ENCODE assay signal across 15 cellular contexts in genomic region chr21:31283025-31283424, GRCh38.
DNase-seq lines count a peak whose midpoint lies in the region; ATAC-seq and TF ChIP-seq lines count a peak whose summit lies in the region.
"Had no signal": no experiment of that assay in that cellular context is flagged by ENCODE, and none has a peak within 500 bp of the region (broad histone marks: within the 10 kb centered on the region; RNA-seq: fewer than 3 reads in every experiment).

No MANE protein-coding gene starts in this region.

- no peaks in the 10 kb centered on the region for H3K79me2 ChIP-seq in OCI-LY7 (ENCODE audit: insufficient read depth, low read depth, low read length)

- peak; percentile 7 for DNase-seq in activated T-helper 1 cell treated with Interleukin-2 at 50 U/mL for 16 hours (ENCODE audit: low read depth)
- no peak for DNase-seq in activated T-helper 1 cell treated with anti-CD3 and anti-CD28 coated beads, Interleukin-12 subunit alpha, Interleukin-12 subunit beta, Interleukin-2, Interleukin-4 antibody, amounts not matched to agents 30 ng/mL and 10 ng/mL and 1 ng/mL, durations not matched to agents 14 hours and 24 hours and 36 hours (ENCODE audit: low spot score)
- DNase-seq in OCI-LY7 (ENCODE audit: low spot score) = peak; percentile 1
- DNase-seq in effector memory CD8-positive, alpha-beta T cell = peak in 2 of 3 experiments; percentile 6 to 21
- DNase-seq in stimulated activated naive CD8-positive, alpha-beta T cell treated with anti-CD3 and anti-CD28 coated beads, Interleukin-15, amount 100 ng/mL, for 72 hours = peak in 1 of 2 donors; percentile 36
- DNase-seq in omental fat pad (ENCODE audit: low spot score) = no peak
- DNase-seq in hypothalamus (lab: John Stamatoyannopoulos, UW) = no peak
- no peak for DNase-seq in esophagus muscularis mucosa (ENCODE audit: extremely low spot score)
- DNase-seq: activated naive CD4-positive, alpha-beta T cell treated with anti-CD3 and anti-CD28 coated beads, Interleukin-2, amount 50 U/mL, for 16 hours; BE2C; NCI-H1048; NCI-H526; stimulated activated CD4-positive, alpha-beta T cell treated with anti-CD3 and anti-CD28 coated beads, Interleukin-2, amount 100 ng/mL, for 24 hours had no signal

- no peak overlapping the region for H3K4me2 ChIP-seq in OCI-LY7 (ENCODE audit: low read length)

- H3K27me3 Mint-ChIP-seq in activated T-helper 1 cell treated with anti-CD3 and anti-CD28 coated beads, Interleukin-12 subunit alpha, Interleukin-12 subunit beta, Interleukin-2, Interleukin-4 antibody, amounts not matched to agents 30 ng/mL and 10 ng/mL and 1 ng/mL, durations not matched to agents 14 hours and 24 hours and 36 hours (ENCODE audit: insufficient read depth) = no peaks in the 10 kb centered on the region
- no peaks in the 10 kb centered on the region for H3K27me3 Mint-ChIP-seq in effector memory CD8-positive, alpha-beta T cell
- H3K27me3 Mint-ChIP-seq in stimulated activated naive CD8-positive, alpha-beta T cell treated with anti-CD3 and anti-CD28 coated beads, Interleukin-15, amount 100 ng/mL, for 72 hours = no peaks in the 10 kb centered on the region
- H3K27me3 Mint-ChIP-seq: stimulated activated memory B cell treated with anti-CD40 and anti-IgM and Interleukin-4, amounts not matched to agents 10 μg/mL and 1 μg/mL and 100 μg/mL, for 72 hours had no signal

- no peaks in the 10 kb centered on the region for H4K20me1 ChIP-seq in OCI-LY7 (ENCODE audit: insufficient read depth, low read length)

- no peak overlapping the region for H2AFZ ChIP-seq in OCI-LY7 (ENCODE audit: low read length)

- intact Hi-C loops in activated T-helper 1 cell treated with anti-CD3 and anti-CD28 coated beads, Interleukin-12 subunit alpha, Interleukin-12 subunit beta, Interleukin-2, Interleukin-4 antibody, amounts not matched to agents 30 ng/mL and 10 ng/mL and 1 ng/mL, durations not matched to agents 14 hours and 24 hours and 36 hours (cut with micrococcal nuclease) = loop anchor here (1.0 kb wide), 1 partner anchor 10 kb away; no protein-coding TSS in a partner anchor
- intact Hi-C loops in OCI-LY7 (cut with micrococcal nuclease; ENCODE audit: unreplicated experiment) (no loop called here), esophagus muscularis mucosa (cut with DNase I) (no loop called here)

- no peak overlapping the region for H3K27ac Mint-ChIP-seq in activated T-helper 1 cell treated with anti-CD3 and anti-CD28 coated beads, Interleukin-12 subunit alpha, Interleukin-12 subunit beta, Interleukin-2, Interleukin-4 antibody, amounts not matched to agents 30 ng/mL and 10 ng/mL and 1 ng/mL, durations not matched to agents 14 hours and 24 hours and 36 hours
- H3K27ac Mint-ChIP-seq in effector memory CD8-positive, alpha-beta T cell = peak overlapping the region in 1 of 2 donors; percentile 80
- peak overlapping the region in 1 of 2 donors; percentile 57 for H3K27ac Mint-ChIP-seq in stimulated activated naive CD8-positive, alpha-beta T cell treated with anti-CD3 and anti-CD28 coated beads, Interleukin-15, amount 100 ng/mL, for 72 hours
- H3K27ac Mint-ChIP-seq: memory B cell; stimulated activated memory B cell treated with anti-CD40 and anti-IgM and Interleukin-4, amounts not matched to agents 10 μg/mL and 1 μg/mL and 100 μg/mL, for 72 hours had no signal

- TF ChIP-seq CTCF in OCI-LY7 (conservative IDR thresholded peaks at IDR 0.05; ENCODE audit: low read length) (no peak), omental fat pad (IDR thresholded peaks at IDR 0.05) (no peak), esophagus muscularis mucosa (IDR thresholded peaks at IDR 0.05) (no peak)

- H3K27ac ChIP-seq in OCI-LY7 (ENCODE audit: low read depth, low read length, poor library complexity, severe bottlenecking) (no peak overlapping the region), esophagus muscularis mucosa (replicated peaks in 1 of 4) (no peak overlapping the region)

- TF ChIP-seq EP300 in esophagus muscularis mucosa (IDR thresholded peaks at IDR 0.05) = no peak

- no peak overlapping the region for H3K4me3 Mint-ChIP-seq in activated T-helper 1 cell treated with anti-CD3 and anti-CD28 coated beads, Interleukin-12 subunit alpha, Interleukin-12 subunit beta, Interleukin-2, Interleukin-4 antibody, amounts not matched to agents 30 ng/mL and 10 ng/mL and 1 ng/mL, durations not matched to agents 14 hours and 24 hours and 36 hours
- no peak overlapping the region for H3K4me3 Mint-ChIP-seq in effector memory CD8-positive, alpha-beta T cell
- H3K4me3 Mint-ChIP-seq in stimulated activated naive CD8-positive, alpha-beta T cell treated with anti-CD3 and anti-CD28 coated beads, Interleukin-15, amount 100 ng/mL, for 72 hours = peak overlapping the region in 1 of 2 donors; percentile 25
- H3K4me3 Mint-ChIP-seq: memory B cell; stimulated activated memory B cell treated with anti-CD40 and anti-IgM and Interleukin-4, amounts not matched to agents 10 μg/mL and 1 μg/mL and 100 μg/mL, for 72 hours had no signal

- CTCF ChIA-PET in OCI-LY7 (lab: Charles Lee; ENCODE audit: unreplicated experiment) = no interaction called here

- no peaks in the 10 kb centered on the region for H3K36me3 ChIP-seq in OCI-LY7 (ENCODE audit: insufficient read depth, low read length)
- no peaks in the 10 kb centered on the region for H3K36me3 ChIP-seq in esophagus muscularis mucosa
- H3K36me3 ChIP-seq: BE2C had no signal

- POLR2A ChIA-PET in OCI-LY7 (lab: Charles Lee) = no interaction called here

- H3K4me1 ChIP-seq in OCI-LY7 (ENCODE audit: insufficient read depth, low read length, poor library complexity, severe bottlenecking) = no peaks in the 10 kb centered on the region
- no peaks in the 10 kb centered on the region for H3K4me1 ChIP-seq in esophagus muscularis mucosa
- H3K4me1 ChIP-seq: BE2C had no signal

- peaks cover 30% of the 10 kb centered on the region for H3K4me1 Mint-ChIP-seq in activated T-helper 1 cell treated with anti-CD3 and anti-CD28 coated beads, Interleukin-12 subunit alpha, Interleukin-12 subunit beta, Interleukin-2, Interleukin-4 antibody, amounts not matched to agents 30 ng/mL and 10 ng/mL and 1 ng/mL, durations not matched to agents 14 hours and 24 hours and 36 hours (ENCODE audit: low read depth)
- peaks cover 0 to 10% of the 10 kb centered on the region in 2 donors for H3K4me1 Mint-ChIP-seq in effector memory CD8-positive, alpha-beta T cell (ENCODE audit: low read depth in 2 of 2)
- H3K4me1 Mint-ChIP-seq in stimulated activated naive CD8-positive, alpha-beta T cell treated with anti-CD3 and anti-CD28 coated beads, Interleukin-15, amount 100 ng/mL, for 72 hours = peaks cover 37% of the 10 kb centered on the region
- H3K4me1 Mint-ChIP-seq: memory B cell; stimulated activated memory B cell treated with anti-CD40 and anti-IgM and Interleukin-4, amounts not matched to agents 10 μg/mL and 1 μg/mL and 100 μg/mL, for 72 hours had no signal

- BruUV-seq in OCI-LY7 (replicated peaks; lab: Mats Ljungman, UMichigan) = no TSS peak

- H3K4me3 ChIP-seq in OCI-LY7 (ENCODE audit: low read depth, low read length, poor library complexity, severe bottlenecking) (no peak overlapping the region), esophagus muscularis mucosa (no peak overlapping the region)

- 93% methylated on average over 3 of the region's 3 CpGs for WGBS in esophagus muscularis mucosa

- H3K27me3 ChIP-seq in esophagus muscularis mucosa = no peaks in the 10 kb centered on the region
- H3K27me3 ChIP-seq: BE2C had no signal

- ATAC-seq in effector memory CD8-positive, alpha-beta T cell (replicated peaks) = peak; percentile 93
- peak; percentile 92 for ATAC-seq in stimulated activated naive CD8-positive, alpha-beta T cell treated with anti-CD3 and anti-CD28 coated beads, Interleukin-15, amount 100 ng/mL, for 72 hours
- no peak for ATAC-seq in omental fat pad (ENCODE audit: low FRiP score)
- ATAC-seq: stimulated activated memory B cell treated with anti-CD40 and anti-IgM and Interleukin-4, amounts not matched to agents 10 μg/mL and 1 μg/mL and 100 μg/mL, for 72 hours had no signal

- H3K9me3 Mint-ChIP-seq in activated T-helper 1 cell treated with anti-CD3 and anti-CD28 coated beads, Interleukin-12 subunit alpha, Interleukin-12 subunit beta, Interleukin-2, Interleukin-4 antibody, amounts not matched to agents 30 ng/mL and 10 ng/mL and 1 ng/mL, durations not matched to agents 14 hours and 24 hours and 36 hours = peaks cover 7% of the 10 kb centered on the region
- peaks cover 7% of the 10 kb centered on the region in 2 donors for H3K9me3 Mint-ChIP-seq in effector memory CD8-positive, alpha-beta T cell
- H3K9me3 Mint-ChIP-seq in stimulated activated naive CD8-positive, alpha-beta T cell treated with anti-CD3 and anti-CD28 coated beads, Interleukin-15, amount 100 ng/mL, for 72 hours = peaks cover 13 to 17% of the 10 kb centered on the region in 2 donors

- H3K36me3 Mint-ChIP-seq in activated T-helper 1 cell treated with anti-CD3 and anti-CD28 coated beads, Interleukin-12 subunit alpha, Interleukin-12 subunit beta, Interleukin-2, Interleukin-4 antibody, amounts not matched to agents 30 ng/mL and 10 ng/mL and 1 ng/mL, durations not matched to agents 14 hours and 24 hours and 36 hours (ENCODE audit: low read depth) = peaks cover 18% of the 10 kb centered on the region
- H3K36me3 Mint-ChIP-seq in effector memory CD8-positive, alpha-beta T cell (ENCODE audit: insufficient read depth) = peaks cover 5% of the 10 kb centered on the region
- H3K36me3 Mint-ChIP-seq: memory B cell; stimulated activated memory B cell treated with anti-CD40 and anti-IgM and Interleukin-4, amounts not matched to agents 10 μg/mL and 1 μg/mL and 100 μg/mL, for 72 hours had no signal

- TF ChIP-seq POLR2A in esophagus muscularis mucosa (IDR thresholded peaks at IDR 0.05; ENCODE audit: low read depth) = no peak

- no peaks in the 10 kb centered on the region for H3K9me2 ChIP-seq in OCI-LY7 (ENCODE audit: insufficient read depth, low read length)

- H3K9me3 ChIP-seq in OCI-LY7 (ENCODE audit: low read length) (no peaks in the 10 kb centered on the region), esophagus muscularis mucosa (peaks cover 0 to 1% (median 0%) of the 10 kb centered on the region in 4 donors)
- H3K9me3 ChIP-seq: BE2C had no signal

Comparison
In these comparisons a context has a peak if more than half of its experiments do, and no peak if none do; other contexts are left out.
1. DNase-seq: peak in activated T-helper 1 cell treated with Interleukin-2 at 50 U/mL for 16 hours (single experiment), OCI-LY7 (single experiment) and effector memory CD8-positive, alpha-beta T cell (2 of 3); none in activated T-helper 1 cell treated with anti-CD3 and anti-CD28 coated beads, Interleukin-12 subunit alpha, Interleukin-12 subunit beta, Interleukin-2, Interleukin-4 antibody, amounts not matched to agents 30 ng/mL and 10 ng/mL and 1 ng/mL, durations not matched to agents 14 hours and 24 hours and 36 hours (single experiment), omental fat pad (single experiment), hypothalamus (0 of 51) and esophagus muscularis mucosa (single experiment).